In genomic region chr2:126825306-126825705, GRCh38 we compare ENCODE assay signal across 20 cellular contexts.
"Had no signal": no experiment of that assay in that cellular context is flagged by ENCODE, and none has a peak within 500 bp of the region (broad histone marks: within the 10 kb centered on the region; RNA-seq: fewer than 3 reads in every experiment).

No MANE protein-coding gene starts in this region.

- H3K27me3 Mint-ChIP-seq: dendritic cell treated with granulocyte-macrophage colony-stimulating factor and Interleukin-4, amounts not matched to agents 40 ng/mL and 50 ng/mL, for 4 days had no signal

- H3K27ac ChIP-seq: epithelial cell of prostate, esophagus squamous epithelium, gastroesophageal sphincter, hepatocyte, neutrophil, right atrium auricular region, suprapubic skin, tibial artery, upper lobe of left lung, uterus had no signal

- H3K9me3 ChIP-seq: esophagus squamous epithelium, gastroesophageal sphincter, mucosa of descending colon, neutrophil, right atrium auricular region, suprapubic skin, tibial artery, upper lobe of left lung, uterus had no signal

- H3K36me3 Mint-ChIP-seq: naive thymus-derived CD8-positive, alpha-beta T cell had no signal

- ATAC-seq: effector memory CD8-positive, alpha-beta T cell; gastroesophageal sphincter; mucosa of descending colon; naive thymus-derived CD8-positive, alpha-beta T cell had no signal

- H3K4me3 ChIP-seq: esophagus squamous epithelium, gastroesophageal sphincter, hepatocyte, mucosa of descending colon, right atrium auricular region, suprapubic skin, tibial artery, upper lobe of left lung, uterus had no signal

- H3K27ac Mint-ChIP-seq: dendritic cell treated with granulocyte-macrophage colony-stimulating factor and Interleukin-4, amounts not matched to agents 40 ng/mL and 50 ng/mL, for 4 days; effector memory CD8-positive, alpha-beta T cell had no signal

- H3K4me1 ChIP-seq: esophagus squamous epithelium, gastroesophageal sphincter, right atrium auricular region, suprapubic skin, tibial artery, upper lobe of left lung, uterus had no signal

- H3K27me3 ChIP-seq: esophagus squamous epithelium, gastroesophageal sphincter, hepatocyte, right atrium auricular region, suprapubic skin, tibial artery, upper lobe of left lung, uterus had no signal

- H3K36me3 ChIP-seq: esophagus squamous epithelium, gastroesophageal sphincter, neutrophil, right atrium auricular region, suprapubic skin, tibial artery, upper lobe of left lung, uterus had no signal

- DNase-seq: effector memory CD8-positive, alpha-beta T cell; esophagus squamous epithelium; foreskin fibroblast; kidney glomerular epithelial cell; mucosa of descending colon; naive thymus-derived CD8-positive, alpha-beta T cell; small intestine; stimulated activated CD4-positive, alpha-beta T cell treated with anti-CD3 and anti-CD28 coated beads, Interleukin-12 subunit alpha, Interleukin-12 subunit beta, amount 100 ng/mL, for 4 hours; stimulated activated CD4-positive, alpha-beta T cell treated with anti-CD3 and anti-CD28 coated beads, Interleukin-2, amount 100 ng/mL, for 48 hours; stimulated activated naive CD4-positive, alpha-beta T cell treated with Interleukin-2 at 50 U/mL for 16 hours; tibial artery; upper lobe of left lung; uterus had no signal

- H3K9me3 Mint-ChIP-seq: dendritic cell treated with granulocyte-macrophage colony-stimulating factor and Interleukin-4, amounts not matched to agents 40 ng/mL and 50 ng/mL, for 4 days; effector memory CD8-positive, alpha-beta T cell; naive thymus-derived CD8-positive, alpha-beta T cell had no signal

- H3K4me3 Mint-ChIP-seq: dendritic cell treated with granulocyte-macrophage colony-stimulating factor and Interleukin-4, amounts not matched to agents 40 ng/mL and 50 ng/mL, for 4 days; effector memory CD8-positive, alpha-beta T cell; naive thymus-derived CD8-positive, alpha-beta T cell had no signal
